Comparison of ENCODE assay signal across 20 cellular contexts in the genomic region with DNA sequence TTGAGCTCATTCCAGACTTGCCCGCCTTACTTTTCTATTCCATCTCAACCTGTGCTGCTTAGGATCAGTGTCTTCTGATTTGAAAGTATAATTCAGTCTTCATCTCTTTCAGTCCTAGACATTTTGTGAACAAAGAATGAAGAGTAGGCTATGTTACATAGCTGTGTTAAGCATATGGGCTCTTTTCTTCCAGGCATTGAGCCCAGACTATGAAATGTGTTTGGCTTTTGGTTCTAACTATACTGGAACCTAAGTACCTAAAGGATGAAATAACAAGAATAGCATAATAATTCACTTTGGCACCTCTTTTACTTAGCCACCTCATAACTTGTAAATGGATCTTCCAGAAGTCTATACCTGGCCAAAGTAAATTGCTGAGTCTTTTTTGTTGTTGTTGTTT.
"Had no signal": no experiment of that assay in that cellular context is flagged by ENCODE, and none has a peak within 500 bp of the region (broad histone marks: within the 10 kb centered on the region; RNA-seq: fewer than 3 reads in every experiment).

No MANE protein-coding gene starts in this region.

- H3K9me3 Mint-ChIP-seq: activated CD4-positive, alpha-beta T cell treated with anti-CD3 and anti-CD28 coated beads, Interleukin-2, amount 10 ng/mL, durations not matched to agents 24 days and 14 days; activated T-cell treated with anti-CD3 and anti-CD28 coated beads, Interleukin-2, amount 50 U/mL, for 4 hours; immature natural killer cell; memory B cell; naive thymus-derived CD4-positive, alpha-beta T cell; stimulated activated effector memory CD8-positive, alpha-beta T cell treated with anti-CD3 and anti-CD28 coated beads, Interleukin-12 subunit alpha, Interleukin-12 subunit beta, amount 100 ng/mL, for 72 hours had no signal

- H3K27me3 Mint-ChIP-seq: activated CD4-positive, alpha-beta T cell treated with anti-CD3 and anti-CD28 coated beads, Interleukin-2, amount 10 ng/mL, durations not matched to agents 24 days and 14 days; memory B cell; naive thymus-derived CD4-positive, alpha-beta T cell had no signal

- H3K4me1 Mint-ChIP-seq: memory B cell had no signal

- DNase-seq: activated CD4-positive, alpha-beta T cell treated with anti-CD3 and anti-CD28 coated beads, Interleukin-2, amount 10 ng/mL, durations not matched to agents 24 days and 14 days; activated CD8-positive, alpha-beta T cell treated with anti-CD3 and anti-CD28 coated beads, Interleukin-2, amount 10 ng/mL, durations not matched to agents 7 days and 5 days; activated effector memory CD4-positive, alpha-beta T cell treated with anti-CD3 and anti-CD28 coated beads, Interleukin-2, amount 50 U/mL, for 16 hours; activated naive CD4-positive, alpha-beta T cell treated with anti-CD3 and anti-CD28 coated beads, Interleukin-2, amount 50 U/mL, for 16 hours; activated T-cell treated with anti-CD3 and anti-CD28 coated beads, Interleukin-2, amount 50 U/mL, for 4 hours; aorta; cerebellar nuclear complex; cortex of kidney; effector CD4-positive, alpha-beta T cell; heart right ventricle; immature natural killer cell; left ventricle myocardium superior; naive thymus-derived CD4-positive, alpha-beta T cell; sigmoid colon; stimulated activated CD4-positive, alpha-beta T cell treated with anti-CD3 and anti-CD28 coated beads, Interleukin-4, amount 100 ng/mL, for 24 hours; T-helper 1 cell; T1000; upper lobe of right lung had no signal

- H3K4me3 Mint-ChIP-seq: activated CD4-positive, alpha-beta T cell treated with anti-CD3 and anti-CD28 coated beads, Interleukin-2, amount 10 ng/mL, durations not matched to agents 24 days and 14 days; activated CD8-positive, alpha-beta T cell treated with anti-CD3 and anti-CD28 coated beads, Interleukin-2, amount 10 ng/mL, durations not matched to agents 7 days and 5 days; activated T-cell treated with anti-CD3 and anti-CD28 coated beads, Interleukin-2, amount 50 U/mL, for 4 hours; immature natural killer cell; memory B cell; naive thymus-derived CD4-positive, alpha-beta T cell; stimulated activated effector memory CD8-positive, alpha-beta T cell treated with anti-CD3 and anti-CD28 coated beads, Interleukin-12 subunit alpha, Interleukin-12 subunit beta, amount 100 ng/mL, for 72 hours had no signal

- H3K27ac Mint-ChIP-seq: activated CD4-positive, alpha-beta T cell treated with anti-CD3 and anti-CD28 coated beads, Interleukin-2, amount 10 ng/mL, durations not matched to agents 24 days and 14 days; activated CD8-positive, alpha-beta T cell treated with anti-CD3 and anti-CD28 coated beads, Interleukin-2, amount 10 ng/mL, durations not matched to agents 7 days and 5 days; naive thymus-derived CD4-positive, alpha-beta T cell had no signal

- ATAC-seq: activated CD8-positive, alpha-beta T cell treated with anti-CD3 and anti-CD28 coated beads, Interleukin-2, amount 10 ng/mL, durations not matched to agents 7 days and 5 days; activated T-cell treated with anti-CD3 and anti-CD28 coated beads, Interleukin-2, amount 50 U/mL, for 4 hours; heart right ventricle; left ventricle myocardium superior; naive thymus-derived CD4-positive, alpha-beta T cell; stimulated activated effector memory CD8-positive, alpha-beta T cell treated with anti-CD3 and anti-CD28 coated beads, Interleukin-12 subunit alpha, Interleukin-12 subunit beta, amount 100 ng/mL, for 72 hours; upper lobe of right lung had no signal
